ENCODE assay signal across 10 cellular contexts in genomic region chr16:21260870-21261791, GRCh38. TPM values are rescaled to one million over a fixed set of nuclear protein-coding genes. Genes with fewer than 3 reads are reported as not detected.
DNase-seq lines count a peak whose midpoint lies in the region; ATAC-seq and TF ChIP-seq lines count a peak whose summit lies in the region.
"Had no signal": no experiment of that assay in that cellular context is flagged by ENCODE, and none has a peak within 500 bp of the region (broad histone marks: within the 10 kb centered on the region; RNA-seq: fewer than 3 reads in every experiment).

No MANE protein-coding gene starts in this region.

- ATAC-seq in mucosa of descending colon (peak; percentile 92), HG02763 (IDR thresholded peaks at IDR 0.05; ENCODE audit: unreplicated experiment) (no peak)

- no peaks in the 10 kb centered on the region for H3K27me3 ChIP-seq in HUES48 (ENCODE audit: control insufficient read depth, insufficient read depth, low read length)

- peak overlapping the region; percentile 31 for H3K27ac ChIP-seq in HUES48 (ENCODE audit: low read depth, low read length)
- H3K27ac ChIP-seq: HL-60 had no signal

- H3K4me1 ChIP-seq in HUES48 (ENCODE audit: control insufficient read depth, insufficient read depth, low read length) (no peaks in the 10 kb centered on the region), mucosa of descending colon (ENCODE audit: low read depth) (peaks cover 38% of the 10 kb centered on the region)

- H3K9ac ChIP-seq in HUES48 (ENCODE audit: low read depth, low read length), result no peak overlapping the region

- in situ Hi-C loops in Caki2 (cut with HindIII; ENCODE audit: low pct_unique_long_range_greater_than_20kb, low sequenced_read_pairs), result no loop called here

- H3K9me3 ChIP-seq in HUES48 (ENCODE audit: control insufficient read depth, insufficient read depth, low read length) (no peaks in the 10 kb centered on the region), mucosa of descending colon (no peaks in the 10 kb centered on the region)

- H3K4me3 ChIP-seq in HUES48 (ENCODE audit: low read depth, low read length) (no peak overlapping the region), mucosa of descending colon (no peak overlapping the region)

- H3K36me3 ChIP-seq in HUES48 (ENCODE audit: control insufficient read depth, insufficient read depth, low read length) (no peaks in the 10 kb centered on the region), mucosa of descending colon (ENCODE audit: low read depth) (no peaks in the 10 kb centered on the region)

- intact Hi-C loops in mucosa of descending colon (cut with DNase I, micrococcal nuclease), result no loop called here

- DNase-seq in Caki2 (ENCODE audit: low read depth), result peak; percentile 94
- peak; percentile 83 for DNase-seq in cerebellar cortex (ENCODE audit: low spot score)
- DNase-seq in mucosa of descending colon, result peak; percentile 69 to 93 (median 76)
- DNase-seq in amygdala (lab: John Stamatoyannopoulos, UW), result no peak
- DNase-seq in stimulated activated naive CD4-positive, alpha-beta T cell (lab: John Stamatoyannopoulos, UW), result no peak
- DNase-seq in GDM1 (lab: John Stamatoyannopoulos, UW), result no peak
- DNase-seq: activated naive CD4-positive, alpha-beta T cell had no signal

- no peak for TF ChIP-seq CTCF in mucosa of descending colon (IDR thresholded peaks at IDR 0.05)

RNA-seq across cellular contexts. Expression of gene CRYM, which starts 17.0 kb away (rescaled TPM):
- 10.7 and 20.5 TPM in 2 replicates for total RNA-seq in Caki2 (2014; rRNA removed; shearing (Covaris generic); ENCODE audit: low replicate concordance)
- 10 to 100 TPM in 1 of 3 donors, 1 to 10 TPM in 2; 5.6 to 14.1 (median 9.5) TPM for total RNA-seq in mucosa of descending colon

RNA-seq across cellular contexts. Expression of gene ANKS4B, which starts 27.6 kb away (rescaled TPM):
- not detected in 2 replicates for total RNA-seq in Caki2 (2014; rRNA removed; shearing (Covaris generic); ENCODE audit: low replicate concordance)
- 10 to 100 TPM; 20.9 to 55.3 (median 46.2) TPM for total RNA-seq in mucosa of descending colon

RNA-seq across cellular contexts. Expression of gene ZP2, which starts 49.8 kb away (rescaled TPM):
- total RNA-seq in Caki2 (2014; rRNA removed; shearing (Covaris generic); ENCODE audit: low replicate concordance), result not detected in 2 replicates
- total RNA-seq in mucosa of descending colon, result under 1 TPM in 1 of 3 donors, not detected in 2; 0.20 TPM

Comparison
In these comparisons a context has a peak if more than half of its experiments do, and no peak if none do; other contexts are left out.
1. DNase-seq: peak in Caki2 (single experiment), cerebellar cortex (single experiment) and mucosa of descending colon (3 of 3); none in amygdala (0 of 56), stimulated activated naive CD4-positive, alpha-beta T cell (0 of 6) and GDM1 (single experiment).
2. RNA of gene ANKS4B, which starts 27.6 kb away (total RNA-seq): 20.9 to 55.3 TPM in mucosa of descending colon; not detected in Caki2; every median in the first group is over 10 times any median in the second.